ENCODE assay signal across 2 cellular contexts in genomic region chr1:87673748-87674147, GRCh38.
A peak's percentile ranks its signal among the peaks of the same experiment; 100 is the strongest.
TF ChIP-seq lines count a peak whose summit lies in the region.

No MANE protein-coding gene starts in this region.

TF ChIP-seq in HepG2, 621 proteins besides CTCF, POLR2A, EP300 and RAD21 (continued from another document):
- TF ChIP-seq ZNF501 (CRISPR knock-in tag; IDR thresholded peaks at IDR 0.05) (no peak), STAG1 (CRISPR knock-in tag; IDR thresholded peaks at IDR 0.05) (peak; percentile 58)

TF ChIP-seq in SK-N-SH, 30 proteins besides CTCF, POLR2A, EP300 and RAD21 (continued from another document):
- no peak for TF ChIP-seq ZBTB33 (IDR thresholded peaks at IDR 0.05; ENCODE audit: borderline replicate concordance, low read depth)
- TF ChIP-seq CHD2 (IDR thresholded peaks at IDR 0.05; ENCODE audit: low read length, partially characterized antibody): no peak
- peak; percentile 31; the same call in 1 of the 2 replicates for TF ChIP-seq SMC3 (IDR thresholded peaks at IDR 0.05; ENCODE audit: low read depth, low read length)
- TF ChIP-seq MEF2A (IDR thresholded peaks at IDR 0.05; ENCODE audit: borderline replicate concordance, low read depth): no peak
